ENCODE assay signal across 17 cellular contexts in the genomic region with DNA sequence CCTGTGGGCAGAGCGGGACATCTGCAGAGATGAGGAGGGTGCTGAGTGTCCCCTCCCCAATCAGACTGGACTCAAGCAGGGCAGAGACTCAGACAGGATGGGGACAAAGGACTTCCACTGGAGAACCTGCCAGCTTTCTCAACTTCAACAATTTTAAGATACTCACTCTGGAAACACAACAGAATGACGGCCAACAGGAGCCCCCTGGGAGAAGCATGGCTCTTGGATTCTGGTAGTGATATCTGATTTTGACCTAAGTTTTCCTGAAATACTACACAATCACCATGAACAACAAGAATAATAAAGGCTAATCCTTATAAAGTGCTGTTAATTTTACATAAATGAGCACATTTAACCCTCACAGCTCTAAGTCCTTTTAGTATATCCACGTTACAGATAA.
DNase-seq lines count a peak whose midpoint lies in the region; ATAC-seq and TF ChIP-seq lines count a peak whose summit lies in the region.
"Had no signal": no experiment of that assay in that cellular context is flagged by ENCODE, and none has a peak within 500 bp of the region (broad histone marks: within the 10 kb centered on the region; RNA-seq: fewer than 3 reads in every experiment).

No MANE protein-coding gene starts in this region.

- H3K36me3 ChIP-seq in left ventricle myocardium inferior (no peaks in the 10 kb centered on the region), esophagus muscularis mucosa (no peaks in the 10 kb centered on the region), left lung (no peaks in the 10 kb centered on the region)

- TF ChIP-seq CTCF in left ventricle myocardium inferior (IDR thresholded peaks at IDR 0.05; ENCODE audit: borderline replicate concordance) (no peak), esophagus muscularis mucosa (IDR thresholded peaks at IDR 0.05) (no peak), progenitor cell of endocrine pancreas (IDR thresholded peaks at IDR 0.05; ENCODE audit: unreplicated experiment) (no peak), left lung (IDR thresholded peaks at IDR 0.05) (no peak)

- no peaks in the 10 kb centered on the region for H3K9me3 Mint-ChIP-seq in progenitor cell of endocrine pancreas (ENCODE audit: low read depth)
- H3K9me3 Mint-ChIP-seq: CD4-positive, alpha-beta memory T cell had no signal

- H3K4me1 ChIP-seq in right cardiac atrium (ENCODE audit: control insufficient read depth, insufficient read depth, low read length) (no peaks in the 10 kb centered on the region), left ventricle myocardium inferior (peaks cover 6% of the 10 kb centered on the region), esophagus muscularis mucosa (no peaks in the 10 kb centered on the region), left lung (no peaks in the 10 kb centered on the region)
- H3K4me1 ChIP-seq: A549 had no signal

- peaks cover 15% of the 10 kb centered on the region for H3K4me1 Mint-ChIP-seq in progenitor cell of endocrine pancreas (ENCODE audit: low read depth)
- H3K4me1 Mint-ChIP-seq: CD4-positive, alpha-beta memory T cell had no signal

- no peak for TF ChIP-seq POLR2A in esophagus muscularis mucosa (IDR thresholded peaks at IDR 0.05; ENCODE audit: low read depth)

- no peaks in the 10 kb centered on the region for H3K27me3 ChIP-seq in right cardiac atrium (ENCODE audit: control insufficient read depth, insufficient read depth)
- no peaks in the 10 kb centered on the region for H3K27me3 ChIP-seq in left ventricle myocardium inferior (ENCODE audit: low read depth)
- H3K27me3 ChIP-seq in esophagus muscularis mucosa = no peaks in the 10 kb centered on the region
- no peaks in the 10 kb centered on the region for H3K27me3 ChIP-seq in left lung

- H3K36me3 Mint-ChIP-seq in progenitor cell of endocrine pancreas (ENCODE audit: insufficient read depth) = no peaks in the 10 kb centered on the region
- H3K36me3 Mint-ChIP-seq: CD4-positive, alpha-beta memory T cell had no signal

- H3K9me3 ChIP-seq in right cardiac atrium (ENCODE audit: control insufficient read depth, low read length) (no peaks in the 10 kb centered on the region), left ventricle myocardium inferior (replicated peaks) (no peaks in the 10 kb centered on the region), esophagus muscularis mucosa (no peaks in the 10 kb centered on the region), left lung (no peaks in the 10 kb centered on the region)
- H3K9me3 ChIP-seq: A549 had no signal

- peak; percentile 43 to 70 for ATAC-seq in right cardiac atrium
- no peak for ATAC-seq in left lung
- no peak for ATAC-seq in HG02798 (IDR thresholded peaks at IDR 0.05; ENCODE audit: poor library complexity, unreplicated experiment)
- ATAC-seq: A549 had no signal

- intact Hi-C loops in right cardiac atrium (cut with DNase I) (no loop called here), left ventricle myocardium inferior (cut with micrococcal nuclease) (no loop called here), esophagus muscularis mucosa (cut with DNase I) (no loop called here), left lung (cut with DNase I) (no loop called here)

- 69% methylated on average over 3 of the region's 3 CpGs for whole genome bisulfite sequencing in right cardiac atrium
- 89% methylated on average over 3 of the region's 3 CpGs for WGBS in esophagus muscularis mucosa

- H3K27ac ChIP-seq in right cardiac atrium (ENCODE audit: low read length) = no peak overlapping the region
- H3K27ac ChIP-seq in left ventricle myocardium inferior (replicated peaks) = no peak overlapping the region
- H3K27ac ChIP-seq in esophagus muscularis mucosa (replicated peaks in 1 of 4) = no peak overlapping the region
- H3K27ac ChIP-seq in left lung = no peak overlapping the region
- H3K27ac ChIP-seq: 22Rv1, A549, GM23248 had no signal

- H3K4me3 ChIP-seq in right cardiac atrium (ENCODE audit: low read length) (no peak overlapping the region), left ventricle myocardium inferior (no peak overlapping the region), esophagus muscularis mucosa (no peak overlapping the region), left lung (no peak overlapping the region)
- H3K4me3 ChIP-seq: A549, GM23248 had no signal

- no peak overlapping the region for H3K4me3 Mint-ChIP-seq in progenitor cell of endocrine pancreas (ENCODE audit: low read depth)
- H3K4me3 Mint-ChIP-seq: CD4-positive, alpha-beta memory T cell had no signal

- peak in 1 of 3 donors; percentile 63 for DNase-seq in right cardiac atrium
- no peak for DNase-seq in left ventricle myocardium inferior
- DNase-seq in esophagus muscularis mucosa (ENCODE audit: extremely low spot score) = peak; percentile 62
- DNase-seq in progenitor cell of endocrine pancreas (ENCODE audit: low spot score, unreplicated experiment) = no peak
- DNase-seq in SK-N-DZ (ENCODE audit: low spot score) = no peak
- no peak for DNase-seq in left lung
- DNase-seq: C1 segment of cervical spinal cord; CD4-positive, alpha-beta memory T cell; COR-L47; DMS153; DND-41; GM23248; H7; HCEC 1CT had no signal

- no peak for TF ChIP-seq EP300 in esophagus muscularis mucosa (IDR thresholded peaks at IDR 0.05)

- H3K27me3 Mint-ChIP-seq in progenitor cell of endocrine pancreas = no peaks in the 10 kb centered on the region

- peak overlapping the region; percentile 40 for H3K27ac Mint-ChIP-seq in progenitor cell of endocrine pancreas
- H3K27ac Mint-ChIP-seq: CD4-positive, alpha-beta memory T cell had no signal

Comparison
In these comparisons a context has a peak if more than half of its experiments do, and no peak if none do; other contexts are left out.
1. ATAC-seq: peak in right cardiac atrium (2 of 2); none in left lung (single experiment) and HG02798 (single experiment).